ENCODE assay signal across 8 cellular contexts in genomic region chr3:17774180-17774910, GRCh38. TPM values are rescaled to one million over a fixed set of nuclear protein-coding genes. Genes with fewer than 3 reads are reported as not detected.
DNase-seq lines count a peak whose midpoint lies in the region; ATAC-seq, FAIRE-seq and TF ChIP-seq lines count a peak whose summit lies in the region.
"Not testable (repeated sequence)": the region's sequence is repeated elsewhere in the genome, so short reads cannot be mapped to it uniquely, and the experiment has no call there.

No MANE protein-coding gene starts in this region.

- not testable (repeated sequence) for H3K27ac ChIP-seq in CD4-positive, alpha-beta T cell (ENCODE audit: low read depth, low read length); OCI-LY7 (ENCODE audit: low read depth, low read length, poor library complexity, severe bottlenecking); HepG2 (ENCODE audit: extremely low read length, insufficient read depth, low read length)

- not testable (repeated sequence) for H3K4me3 ChIP-seq in OCI-LY7 (ENCODE audit: low read depth, low read length, poor library complexity, severe bottlenecking); HepG2 (replicated peaks in 1 of 3; ENCODE audit: insufficient read depth in 1 of 3, low read depth in 2 of 3, low read length in 3 of 3)

- peaks cover 19% of the 10 kb centered on the region for H3K27me3 Mint-ChIP-seq in CD4-positive, alpha-beta T cell
- peaks cover 31% of the 10 kb centered on the region for H3K27me3 Mint-ChIP-seq in activated T-cell treated with anti-CD3 and anti-CD28 coated beads, Interleukin-2, amount 50 U/mL, for 24 hours

- not testable (repeated sequence) for TF ChIP-seq CTCF in CD4-positive, alpha-beta T cell (IDR thresholded peaks at IDR 0.05); OCI-LY7 (conservative IDR thresholded peaks at IDR 0.05; ENCODE audit: low read length); HepG2 (CRISPR knock-in tag; IDR thresholded peaks at IDR 0.05)

- H3K9ac ChIP-seq in HepG2 (ENCODE audit: insufficient read depth, low read depth, low read length) = not testable (repeated sequence)

- peak in 4 of 10 experiments; percentile 8 to 39 (median 12) for DNase-seq in CD4-positive, alpha-beta T cell
- DNase-seq in OCI-LY7 (ENCODE audit: low spot score); HepG2 (ENCODE audit: low spot score): not testable (repeated sequence)
- DNase-seq in activated CD4-positive, alpha-beta T cell treated with anti-CD3 and anti-CD28 coated beads, Interleukin-2, amount 50 U/mL, for 48 hours = peak; percentile 55 to 59
- DNase-seq in activated T-cell treated with anti-CD3 and anti-CD28 coated beads, Interleukin-2, amount 50 U/mL, for 24 hours = peak; percentile 53
- peak; percentile 12 for DNase-seq in activated naive CD4-positive, alpha-beta T cell treated with anti-CD3 and anti-CD28 coated beads, Interleukin-2, amount 50 U/mL, for 16 hours
- DNase-seq in stimulated activated CD4-positive, alpha-beta T cell treated with anti-CD3 and anti-CD28 coated beads, Interleukin-4, amount 100 ng/mL, for 24 hours = peak; percentile 27
- DNase-seq in stimulated activated effector memory CD8-positive, alpha-beta T cell treated with anti-CD3 and anti-CD28 coated beads, Interleukin-12 subunit alpha, Interleukin-12 subunit beta, amount 100 ng/mL, for 72 hours (ENCODE audit: low spot score in 2 of 2) = peak; percentile 17 to 73

- not testable (repeated sequence) for TF ChIP-seq RAD21 in HepG2 (CRISPR knock-in tag; IDR thresholded peaks at IDR 0.05)

- not testable (repeated sequence) for H3K36me3 Mint-ChIP-seq in CD4-positive, alpha-beta T cell (ENCODE audit: low read depth); activated T-cell treated with anti-CD3 and anti-CD28 coated beads, Interleukin-2, amount 50 U/mL, for 24 hours (ENCODE audit: low read depth)
- H3K36me3 Mint-ChIP-seq in stimulated activated effector memory CD8-positive, alpha-beta T cell treated with anti-CD3 and anti-CD28 coated beads, Interleukin-12 subunit alpha, Interleukin-12 subunit beta, amount 100 ng/mL, for 72 hours = peaks cover 16% of the 10 kb centered on the region

- TF ChIP-seq EP300 in HepG2 (IDR thresholded peaks at IDR 0.05; ENCODE audit: low read depth in 2 of 2, low read length in 2 of 2); HepG2 (CRISPR knock-in tag; IDR thresholded peaks at IDR 0.05; ENCODE audit: borderline replicate concordance): not testable (repeated sequence)

- not testable (repeated sequence) for H3K4me1 ChIP-seq in OCI-LY7 (ENCODE audit: insufficient read depth, low read length, poor library complexity, severe bottlenecking); HepG2 (ENCODE audit: insufficient read depth, low read length)

- peak; percentile 62 for ATAC-seq in CD4-positive, alpha-beta T cell (ENCODE audit: poor library complexity)
- ATAC-seq in HepG2 = not testable (repeated sequence)
- peak; percentile 92 for ATAC-seq in stimulated activated effector memory CD8-positive, alpha-beta T cell treated with anti-CD3 and anti-CD28 coated beads, Interleukin-12 subunit alpha, Interleukin-12 subunit beta, amount 100 ng/mL, for 72 hours

- in situ Hi-C loops in HepG2 (cut with HindIII; ENCODE audit: extremely low pct_ligation_motif_present, low pct_unique_long_range_greater_than_20kb) = not testable (repeated sequence)

- BruUV-seq in OCI-LY7 (replicated peaks; lab: Mats Ljungman, UMichigan); HepG2 (replicated peaks; lab: Mats Ljungman, UMichigan): not testable (repeated sequence)

- CTCF ChIA-PET in CD4-positive, alpha-beta T cell (lab: Charles Lee); OCI-LY7 (lab: Charles Lee; ENCODE audit: unreplicated experiment); HepG2 (lab: Yijun Ruan, JAX; ENCODE audit: low intra/inter-chr PET ratio, low total read pairs): not testable (repeated sequence)

- intact Hi-C loops in CD4-positive, alpha-beta T cell (cut with DNase I, micrococcal nuclease); OCI-LY7 (cut with micrococcal nuclease; ENCODE audit: unreplicated experiment); HepG2 (cut with micrococcal nuclease; ENCODE audit: unreplicated experiment): not testable (repeated sequence)

- not testable (repeated sequence) for H3K79me2 ChIP-seq in OCI-LY7 (ENCODE audit: insufficient read depth, low read depth, low read length); HepG2 (ENCODE audit: insufficient read depth, low read length)

- not testable (repeated sequence) for H3K36me3 ChIP-seq in OCI-LY7 (ENCODE audit: insufficient read depth, low read length); HepG2 (replicated peaks in 1 of 2; ENCODE audit: control insufficient read depth in 1 of 2, insufficient read depth in 2 of 2, low read length in 2 of 2)

- not testable (repeated sequence) for H4K20me1 ChIP-seq in OCI-LY7 (ENCODE audit: insufficient read depth, low read length); HepG2 (ENCODE audit: insufficient read depth, low read length)

- not testable (repeated sequence) for FAIRE-seq in HepG2 (lab: Jason Lieb, UNC)

- H3K27ac Mint-ChIP-seq in CD4-positive, alpha-beta T cell = not testable (repeated sequence)
- H3K27ac Mint-ChIP-seq in activated T-cell treated with anti-CD3 and anti-CD28 coated beads, Interleukin-2, amount 50 U/mL, for 24 hours = peak overlapping the region; percentile 78
- H3K27ac Mint-ChIP-seq in stimulated activated effector memory CD8-positive, alpha-beta T cell treated with anti-CD3 and anti-CD28 coated beads, Interleukin-12 subunit alpha, Interleukin-12 subunit beta, amount 100 ng/mL, for 72 hours = peak overlapping the region; percentile 92

- H2AFZ ChIP-seq in OCI-LY7 (ENCODE audit: low read length) = 0 out of 2 replicates have a peak overlapping the region, but pooled peaks have one; percentile 40
- H2AFZ ChIP-seq in HepG2 (ENCODE audit: low read length) = not testable (repeated sequence)

- not testable (repeated sequence) for H3K9me2 ChIP-seq in OCI-LY7 (ENCODE audit: insufficient read depth, low read length)

- not testable (repeated sequence) for H3K27me3 ChIP-seq in CD4-positive, alpha-beta T cell (ENCODE audit: control insufficient read depth, insufficient read depth, low read length); HepG2 (ENCODE audit: control insufficient read depth in 1 of 2, insufficient read depth in 2 of 2, low read length in 2 of 2)

- not testable (repeated sequence) for H3K9me3 Mint-ChIP-seq in CD4-positive, alpha-beta T cell; activated T-cell treated with anti-CD3 and anti-CD28 coated beads, Interleukin-2, amount 50 U/mL, for 24 hours; stimulated activated effector memory CD8-positive, alpha-beta T cell treated with anti-CD3 and anti-CD28 coated beads, Interleukin-12 subunit alpha, Interleukin-12 subunit beta, amount 100 ng/mL, for 72 hours

- 89% methylated on average over 10 of the region's 10 CpGs for WGBS in HepG2 (ENCODE audit: low lambda C conversion rate)

- not testable (repeated sequence) for H3K9me3 ChIP-seq in CD4-positive, alpha-beta T cell (ENCODE audit: control insufficient read depth, low read length); OCI-LY7 (ENCODE audit: low read length); HepG2 (ENCODE audit: low read length)

- not testable (repeated sequence) for H3K4me2 ChIP-seq in OCI-LY7 (ENCODE audit: low read length)
- H3K4me2 ChIP-seq in HepG2 (ENCODE audit: low read depth, low read length) = peak overlapping the region; percentile 65; the same call in 1 of the 2 replicates

- H3K4me3 Mint-ChIP-seq in CD4-positive, alpha-beta T cell = peak overlapping the region; percentile 31
- H3K4me3 Mint-ChIP-seq in activated T-cell treated with anti-CD3 and anti-CD28 coated beads, Interleukin-2, amount 50 U/mL, for 24 hours = peak overlapping the region; percentile 72
- H3K4me3 Mint-ChIP-seq in stimulated activated effector memory CD8-positive, alpha-beta T cell treated with anti-CD3 and anti-CD28 coated beads, Interleukin-12 subunit alpha, Interleukin-12 subunit beta, amount 100 ng/mL, for 72 hours = peak overlapping the region; percentile 75

- POLR2A ChIA-PET in CD4-positive, alpha-beta T cell (lab: Charles Lee) = interaction anchor here (2.1 kb wide), 1 partner anchor 32 kb away, joined by 11 read pairs; the partner anchor contains the start of gene TBC1D5
- POLR2A ChIA-PET in OCI-LY7 (lab: Charles Lee) = interaction anchor here (0.8 to 1.6 kb wide), 3 partner anchors 9 to 20 kb away, joined by 3 read pairs; no protein-coding TSS in a partner anchor
- POLR2A ChIA-PET in HepG2 (lab: Yijun Ruan, JAX) = not testable (repeated sequence)

- not testable (repeated sequence) for TF ChIP-seq POLR2A in HepG2 (IDR thresholded peaks at IDR 0.05; ENCODE audit: insufficient read depth in 1 of 2, low read depth in 2 of 2, low read length in 2 of 2)

- peaks cover 19% of the 10 kb centered on the region for H3K4me1 Mint-ChIP-seq in CD4-positive, alpha-beta T cell (ENCODE audit: low read depth)
- peaks cover 18% of the 10 kb centered on the region for H3K4me1 Mint-ChIP-seq in activated T-cell treated with anti-CD3 and anti-CD28 coated beads, Interleukin-2, amount 50 U/mL, for 24 hours (ENCODE audit: low read depth)
- H3K4me1 Mint-ChIP-seq in stimulated activated effector memory CD8-positive, alpha-beta T cell treated with anti-CD3 and anti-CD28 coated beads, Interleukin-12 subunit alpha, Interleukin-12 subunit beta, amount 100 ng/mL, for 72 hours = peaks cover 14% of the 10 kb centered on the region

RNA-seq across cellular contexts. Expression of gene TBC1D5, which starts 31.9 kb away (rescaled TPM):
- 10 to 100 TPM; 32.6 to 34.1 TPM for total RNA-seq in CD4-positive, alpha-beta T cell
- total RNA-seq in OCI-LY7 (2014; rRNA removed; shearing (Covaris generic)) = 82.4 and 85.5 TPM in 2 replicates
- 78.5 and 90.5 TPM in 2 replicates for total RNA-seq in OCI-LY7 (2022)
- 33.3 and 50.5 TPM in 2 replicates for total RNA-seq in HepG2 (2016; rRNA removed; fragmentation: Illumina TruSeq; extraction: Trizol)
- total RNA-seq in HepG2 (2016; cell fraction: cytosol; rRNA removed; fragmentation: Illumina TruSeq; extraction: Trizol; ENCODE audit: low read depth) = 28.9 and 36.1 TPM in 2 replicates
- 34.4 and 49.1 TPM in 2 replicates for total RNA-seq in HepG2 (2016; cell fraction: insoluble cytoplasmic fraction; rRNA removed; fragmentation: Illumina TruSeq; extraction: Trizol)
- total RNA-seq in HepG2 (2016; cell fraction: membrane; rRNA removed; fragmentation: Illumina TruSeq; extraction: Trizol) = 27.1 and 27.6 TPM in 2 replicates
- 56.8 and 57.7 TPM in 2 replicates for total RNA-seq in HepG2 (2016; cell fraction: nucleus; rRNA removed; fragmentation: Illumina TruSeq; extraction: Trizol)
- 15.4 and 19.2 TPM in 2 replicates for polyA plus RNA-seq in HepG2 (2011; rRNA removed)
- polyA plus RNA-seq in HepG2 (2011; cell fraction: cytosol; rRNA removed) = 12.9 and 15.0 TPM in 2 replicates
- 10.9 and 12.9 TPM in 2 replicates for polyA plus RNA-seq in HepG2 (2011; cell fraction: nucleus; rRNA removed)
- 17.7 and 18.8 TPM in 2 replicates for polyA plus RNA-seq in HepG2 (2012)
- polyA plus RNA-seq in HepG2 (2016; cell fraction: cytosol; fragmentation: Illumina TruSeq; extraction: Trizol; ENCODE audit: low read depth) = 0.88 and 1.2 TPM in 2 replicates
- 17.3 and 19.4 TPM in 2 replicates for polyA plus RNA-seq in HepG2 (2016; cell fraction: insoluble cytoplasmic fraction; fragmentation: Illumina TruSeq; extraction: Trizol; ENCODE audit: low read depth)
- polyA plus RNA-seq in HepG2 (2016; cell fraction: membrane; fragmentation: Illumina TruSeq; extraction: Trizol; ENCODE audit: low read depth) = 4.4 and 4.8 TPM in 2 replicates
- polyA plus RNA-seq in HepG2 (2016; cell fraction: nucleus; fragmentation: Illumina TruSeq; extraction: Trizol; ENCODE audit: insufficient read depth, low read depth) = 13.6 and 14.4 TPM in 2 replicates
- 11.9 and 39.7 TPM in 2 replicates for polyA minus RNA-seq in HepG2 (2011; rRNA and poly(A)+ RNA removed; ENCODE audit: low replicate concordance)
- 27.3 and 30.9 TPM in 2 replicates for polyA minus RNA-seq in HepG2 (2011; cell fraction: cytosol; rRNA and poly(A)+ RNA removed)
- polyA minus RNA-seq in HepG2 (2011; cell fraction: nucleus; rRNA and poly(A)+ RNA removed) = 86.3 and 98.5 TPM in 2 replicates
